10 cellular contexts compared by ENCODE assay signal in genomic region chr7:130943981-130944380, GRCh38.
A peak's percentile ranks its signal among the peaks of the same experiment; 100 is the strongest.
DNase-seq lines count a peak whose midpoint lies in the region; ATAC-seq and TF ChIP-seq lines count a peak whose summit lies in the region.
"Had no signal": no experiment of that assay in that cellular context is flagged by ENCODE, and none has a peak within 500 bp of the region (broad histone marks: within the 10 kb centered on the region; RNA-seq: fewer than 3 reads in every experiment).

No MANE protein-coding gene starts in this region.

- H3K27ac ChIP-seq in DOHH2 (ENCODE audit: low read depth, low read length) (peak overlapping the region; percentile 41), Panc1 (ENCODE audit: low read length) (peak overlapping the region; percentile 99), psoas muscle (peak overlapping the region; percentile 94)
- peak overlapping the region; percentile 83 for H3K27ac ChIP-seq in effector memory CD4-positive, alpha-beta T cell (ENCODE audit: insufficient read depth, low read length, poor library complexity, severe bottlenecking)

- POLR2A ChIA-PET in Panc1 (lab: Charles Lee) = interaction anchor here (1.8 kb wide), 1 partner anchor 32 kb away, joined by 7 read pairs; no protein-coding TSS in a partner anchor

- TF ChIP-seq CTCF in DOHH2 (IDR thresholded peaks at IDR 0.05; ENCODE audit: low read depth, low read length, poor library complexity, severe bottlenecking) (no peak), Panc1 (IDR thresholded peaks at IDR 0.05) (no peak), psoas muscle (IDR thresholded peaks at IDR 0.05) (no peak)

- CTCF ChIA-PET in Panc1 (lab: Charles Lee) = no interaction called here

- H4K20me1 ChIP-seq in DOHH2 (ENCODE audit: control insufficient read depth, insufficient read depth, low read depth, low read length) = no peaks in the 10 kb centered on the region

- H3K9me2 ChIP-seq in DOHH2 (replicated peaks; ENCODE audit: control insufficient read depth, low read length) = no peaks in the 10 kb centered on the region

- H3K4me1 ChIP-seq in DOHH2 (ENCODE audit: control insufficient read depth, low read length) (peaks cover 60% of the 10 kb centered on the region), Panc1 (ENCODE audit: control insufficient read depth, insufficient read depth, low read length) (peaks cover 66% of the 10 kb centered on the region), psoas muscle (peaks cover 44% of the 10 kb centered on the region)
- peaks cover 60% of the 10 kb centered on the region for H3K4me1 ChIP-seq in effector memory CD4-positive, alpha-beta T cell (ENCODE audit: control insufficient read depth, insufficient read depth, low read length, poor library complexity, severe bottlenecking)

- intact Hi-C loops in Panc1 (cut with micrococcal nuclease; ENCODE audit: unreplicated experiment) = loop anchor here (5.0 kb wide), 1 partner anchor 47 kb away; no protein-coding TSS in a partner anchor
- intact Hi-C loops in psoas muscle (cut with DNase I) = loop anchor here in 1 of 2 donors (5.0 kb wide), 1 partner anchor 52 kb away; no protein-coding TSS in a partner anchor

- ATAC-seq in Panc1 (no peak), psoas muscle (no peak), GM19463 (IDR thresholded peaks at IDR 0.05; ENCODE audit: unreplicated experiment) (no peak)

- peak overlapping the region; percentile 62 for H3K4me3 ChIP-seq in DOHH2 (ENCODE audit: low read length)
- peak overlapping the region; percentile 36 to 67; a peak in 2 of 4 replicates for H3K4me3 ChIP-seq in Panc1 (ENCODE audit: low read depth in 2 of 2, low read length in 2 of 2)
- peak overlapping the region; percentile 53 for H3K4me3 ChIP-seq in effector memory CD4-positive, alpha-beta T cell (ENCODE audit: insufficient read depth, low read depth, low read length, poor library complexity, severe bottlenecking)
- peak overlapping the region; percentile 81 for H3K4me3 ChIP-seq in psoas muscle

- BruUV-seq in Panc1 (replicated peaks; lab: Mats Ljungman, UMichigan) = no TSS peak

- H3K79me2 ChIP-seq in DOHH2 (ENCODE audit: control insufficient read depth, low read length) = peaks cover 86% of the 10 kb centered on the region

- 57 to 88% (median 63%) methylated on average over 3 of the region's 3 CpGs for WGBS in psoas muscle, 3 donors

- in situ Hi-C loops in Panc1 (cut with HindIII; ENCODE audit: low pct_unique_long_range_greater_than_20kb, low sequenced_read_pairs) = no loop called here

- H3F3A ChIP-seq in DOHH2 (ENCODE audit: control insufficient read depth, insufficient read depth) = peaks cover 6% of the 10 kb centered on the region; the same call in 1 of the 2 replicates

- H3K9me3 ChIP-seq in DOHH2 (ENCODE audit: control insufficient read depth, insufficient read depth, low read length) (no peaks in the 10 kb centered on the region), Panc1 (ENCODE audit: control insufficient read depth, insufficient read depth, low read depth, low read length) (no peaks in the 10 kb centered on the region), psoas muscle (no peaks in the 10 kb centered on the region)
- no peaks in the 10 kb centered on the region for H3K9me3 ChIP-seq in effector memory CD4-positive, alpha-beta T cell (ENCODE audit: control insufficient read depth, low read length)

- DNase-seq in Panc1 (ENCODE audit: low read depth, low spot score) (no peak), psoas muscle (no peak), NCI-H1417 (lab: John Stamatoyannopoulos, UW) (no peak)
- DNase-seq in effector memory CD4-positive, alpha-beta T cell = no peak
- no peak for DNase-seq in stimulated activated CD4-positive, alpha-beta T cell treated with anti-CD3 and anti-CD28 coated beads, Interleukin-4, amount 100 ng/mL, for 24 hours
- DNase-seq: cortex of kidney, GF-D8, NCI-H2171 treated with DMSO at 0.1 percent for 48 hours had no signal

- H3K27me3 ChIP-seq in DOHH2 (ENCODE audit: control insufficient read depth, low read length) = no peaks in the 10 kb centered on the region
- H3K27me3 ChIP-seq in Panc1 (ENCODE audit: control insufficient read depth, insufficient read depth, low read length) = no peaks in the 10 kb centered on the region
- H3K27me3 ChIP-seq in effector memory CD4-positive, alpha-beta T cell (replicated peaks; ENCODE audit: control insufficient read depth, insufficient read depth, low read length, poor library complexity, severe bottlenecking) = no peaks in the 10 kb centered on the region
- H3K27me3 ChIP-seq in psoas muscle (ENCODE audit: insufficient read depth in 3 of 3, low read length in 2 of 3) = no peaks in the 10 kb centered on the region

- peaks cover 73% of the 10 kb centered on the region for H3K36me3 ChIP-seq in DOHH2 (ENCODE audit: control insufficient read depth, low read length)
- H3K36me3 ChIP-seq in Panc1 (ENCODE audit: control insufficient read depth, insufficient read depth, low read length) = peaks cover 9% of the 10 kb centered on the region
- H3K36me3 ChIP-seq in effector memory CD4-positive, alpha-beta T cell (ENCODE audit: control insufficient read depth, insufficient read depth, low read length) = peaks cover 14% of the 10 kb centered on the region
- H3K36me3 ChIP-seq in psoas muscle (ENCODE audit: insufficient read depth in 1 of 2, low read depth in 1 of 2) = peaks cover 0 to 4% of the 10 kb centered on the region in 2 donors

- H3K4me2 ChIP-seq in DOHH2 (ENCODE audit: low read length) = peak overlapping the region; percentile 71

Comparison
In these comparisons a context has a peak if more than half of its experiments do, and no peak if none do; other contexts are left out.
1. H3K27ac ChIP-seq: peak in every context shown above with its lines; median percentile 99 in Panc1; 94 in psoas muscle; 83 in effector memory CD4-positive, alpha-beta T cell; 41 in DOHH2.